ENCODE assay signal across 8 cellular contexts in the genomic region with DNA sequence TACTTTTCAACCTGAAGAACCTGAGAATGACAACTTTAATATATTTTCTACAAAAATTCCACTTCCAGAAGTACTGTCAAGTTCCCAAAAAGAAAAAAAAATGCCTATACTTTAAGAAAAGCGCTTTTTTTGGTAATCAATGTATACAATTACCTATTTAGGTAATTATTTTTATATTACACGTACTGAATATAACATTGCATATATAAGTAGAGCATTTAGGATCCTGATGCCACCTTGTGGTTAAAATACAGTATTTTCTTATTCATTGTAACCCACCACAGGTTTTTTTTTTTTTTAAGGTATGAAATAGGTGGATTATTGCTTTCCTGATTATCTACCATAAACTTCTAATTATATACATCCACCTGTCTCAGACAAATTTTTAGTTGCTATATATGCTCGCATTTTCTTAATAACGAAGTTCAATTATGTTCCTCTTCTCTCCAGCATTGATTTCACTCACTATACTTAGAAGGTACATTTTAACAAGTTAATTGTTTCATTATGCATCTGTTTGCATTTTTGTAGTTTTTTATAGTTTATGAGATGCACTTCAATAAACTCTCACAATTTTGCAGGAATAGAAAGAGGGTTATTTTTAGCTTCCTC. TPM values are rescaled to one million over a fixed set of nuclear protein-coding genes. Genes with fewer than 3 reads are reported as not detected.
DNase-seq lines count a peak whose midpoint lies in the region; ATAC-seq and TF ChIP-seq lines count a peak whose summit lies in the region.

No MANE protein-coding gene starts in this region.

- ATAC-seq in activated CD8-positive, alpha-beta T cell treated with anti-CD3 and anti-CD28 coated beads for 36 hours = no peak
- no peak for ATAC-seq in activated CD8-positive, alpha-beta T cell treated with anti-CD3 and anti-CD28 coated beads, Interleukin-2, amount 10 ng/mL, durations not matched to agents 7 days and 5 days
- ATAC-seq in GM18520 (IDR thresholded peaks at IDR 0.05; ENCODE audit: unreplicated experiment) = no peak

- POLR2A ChIA-PET in activated CD8-positive, alpha-beta T cell treated with anti-CD3 and anti-CD28 coated beads for 36 hours (lab: Charles Lee) = no interaction called here
- POLR2A ChIA-PET in activated CD8-positive, alpha-beta T cell treated with anti-CD3 and anti-CD28 coated beads, Interleukin-2, amount 10 ng/mL, durations not matched to agents 7 days and 5 days (lab: Charles Lee) = no interaction called here

- H3K27ac ChIP-seq in ascending aorta = no peak overlapping the region

- H3K9me3 Mint-ChIP-seq in activated CD8-positive, alpha-beta T cell treated with anti-CD3 and anti-CD28 coated beads for 36 hours = no peaks in the 10 kb centered on the region
- H3K9me3 Mint-ChIP-seq in activated CD8-positive, alpha-beta T cell treated with anti-CD3 and anti-CD28 coated beads, Interleukin-2, amount 10 ng/mL, durations not matched to agents 7 days and 5 days (ENCODE audit: insufficient read depth) = no peaks in the 10 kb centered on the region
- no peaks in the 10 kb centered on the region for H3K9me3 Mint-ChIP-seq in mesothelial cell of epicardium

- H3K36me3 ChIP-seq in ascending aorta = peaks cover 0 to 4% of the 10 kb centered on the region in 2 donors

- H3K4me1 Mint-ChIP-seq in activated CD8-positive, alpha-beta T cell treated with anti-CD3 and anti-CD28 coated beads for 36 hours (ENCODE audit: low read depth) = peaks cover 11% of the 10 kb centered on the region
- H3K4me1 Mint-ChIP-seq in activated CD8-positive, alpha-beta T cell treated with anti-CD3 and anti-CD28 coated beads, Interleukin-2, amount 10 ng/mL, durations not matched to agents 7 days and 5 days (ENCODE audit: low read depth) = peaks cover 14% of the 10 kb centered on the region
- peaks cover 15% of the 10 kb centered on the region for H3K4me1 Mint-ChIP-seq in mesothelial cell of epicardium

- H3K27me3 Mint-ChIP-seq in activated CD8-positive, alpha-beta T cell treated with anti-CD3 and anti-CD28 coated beads for 36 hours = no peaks in the 10 kb centered on the region
- no peaks in the 10 kb centered on the region for H3K27me3 Mint-ChIP-seq in activated CD8-positive, alpha-beta T cell treated with anti-CD3 and anti-CD28 coated beads, Interleukin-2, amount 10 ng/mL, durations not matched to agents 7 days and 5 days (ENCODE audit: low read depth)
- H3K27me3 Mint-ChIP-seq in mesothelial cell of epicardium (ENCODE audit: low read depth) = no peaks in the 10 kb centered on the region

- no peaks in the 10 kb centered on the region for H3K27me3 ChIP-seq in ascending aorta

- no peak overlapping the region for H3K4me3 ChIP-seq in ascending aorta

- no peaks in the 10 kb centered on the region for H3K4me1 ChIP-seq in ascending aorta

- peak; percentile 57 for TF ChIP-seq CTCF in activated CD8-positive, alpha-beta T cell treated with anti-CD3 and anti-CD28 coated beads for 36 hours (IDR thresholded peaks at IDR 0.05)
- TF ChIP-seq CTCF in ascending aorta (IDR thresholded peaks at IDR 0.05) (peak; percentile 5 to 46 (median 36)), mesothelial cell of epicardium (IDR thresholded peaks at IDR 0.05; ENCODE audit: unreplicated experiment) (peak; percentile 80)

- H3K36me3 Mint-ChIP-seq in activated CD8-positive, alpha-beta T cell treated with anti-CD3 and anti-CD28 coated beads for 36 hours (ENCODE audit: low read depth) = peaks cover 3% of the 10 kb centered on the region
- no peaks in the 10 kb centered on the region for H3K36me3 Mint-ChIP-seq in activated CD8-positive, alpha-beta T cell treated with anti-CD3 and anti-CD28 coated beads, Interleukin-2, amount 10 ng/mL, durations not matched to agents 7 days and 5 days (ENCODE audit: low read depth)
- peaks cover 23% of the 10 kb centered on the region for H3K36me3 Mint-ChIP-seq in mesothelial cell of epicardium

- intact Hi-C loops in activated CD8-positive, alpha-beta T cell treated with anti-CD3 and anti-CD28 coated beads for 36 hours (cut with micrococcal nuclease) = loop anchor here (10.0 kb wide), 1 partner anchor 817 kb away; the partner anchor contains the start of gene PLRG1
- intact Hi-C loops in ascending aorta (cut with DNase I) (loop anchor here (10.0 kb wide), 1 partner anchor 583 kb away; the partner anchor contains the start of gene CTSO), posterior vena cava (cut with DNase I) (no loop called here)

- H3K4me3 Mint-ChIP-seq in activated CD8-positive, alpha-beta T cell treated with anti-CD3 and anti-CD28 coated beads for 36 hours = no peak overlapping the region
- no peak overlapping the region for H3K4me3 Mint-ChIP-seq in activated CD8-positive, alpha-beta T cell treated with anti-CD3 and anti-CD28 coated beads, Interleukin-2, amount 10 ng/mL, durations not matched to agents 7 days and 5 days
- no peak overlapping the region for H3K4me3 Mint-ChIP-seq in mesothelial cell of epicardium

- H3K27ac Mint-ChIP-seq in activated CD8-positive, alpha-beta T cell treated with anti-CD3 and anti-CD28 coated beads for 36 hours = no peak overlapping the region
- no peak overlapping the region for H3K27ac Mint-ChIP-seq in activated CD8-positive, alpha-beta T cell treated with anti-CD3 and anti-CD28 coated beads, Interleukin-2, amount 10 ng/mL, durations not matched to agents 7 days and 5 days
- H3K27ac Mint-ChIP-seq in mesothelial cell of epicardium = no peak overlapping the region

- no peaks in the 10 kb centered on the region for H3K9me3 ChIP-seq in ascending aorta

- CTCF ChIA-PET in activated CD8-positive, alpha-beta T cell treated with anti-CD3 and anti-CD28 coated beads for 36 hours (lab: Charles Lee) = no interaction called here
- CTCF ChIA-PET in activated CD8-positive, alpha-beta T cell treated with anti-CD3 and anti-CD28 coated beads, Interleukin-2, amount 10 ng/mL, durations not matched to agents 7 days and 5 days (lab: Charles Lee) = interaction anchor here (1.5 to 2.0 kb wide), 2 partner anchors 8 to 821 kb away, joined by 6 to 9 read pairs; partner anchors contain the start of gene PLRG1

- DNase-seq in activated CD8-positive, alpha-beta T cell treated with anti-CD3 and anti-CD28 coated beads for 36 hours = no peak
- DNase-seq in activated CD8-positive, alpha-beta T cell treated with anti-CD3 and anti-CD28 coated beads, Interleukin-2, amount 10 ng/mL, durations not matched to agents 7 days and 5 days = no peak
- DNase-seq in LHCN-M2 (ENCODE audit: low read depth) (peak; percentile 7), ascending aorta (ENCODE audit: low spot score in 2 of 2) (no peak), mesothelial cell of epicardium (ENCODE audit: low spot score in 2 of 2, unreplicated experiment in 2 of 2) (no peak), posterior vena cava (ENCODE audit: low spot score) (no peak), COLO829 (ENCODE audit: low spot score) (no peak)

RNA-seq across cellular contexts. Expression of gene MAP9, which starts 5.2 kb away (rescaled TPM):
- 1 to 10 TPM; 8.3 to 8.4 TPM for total RNA-seq in activated CD8-positive, alpha-beta T cell treated with anti-CD3 and anti-CD28 coated beads for 36 hours
- 1 to 10 TPM; 6.7 to 7.0 TPM for total RNA-seq in activated CD8-positive, alpha-beta T cell treated with anti-CD3 and anti-CD28 coated beads, Interleukin-2, amount 10 ng/mL, durations not matched to agents 7 days and 5 days
- total RNA-seq in LHCN-M2 (2014; rRNA removed) (2.9 and 3.3 TPM in 2 replicates), ascending aorta (5.2 TPM), mesothelial cell of epicardium (20.6 to 22.4 TPM (median 21.2 TPM) in 3 replicates), posterior vena cava (10 to 100 TPM; 10.5 to 13.4 TPM)
- 1.2 TPM for polyA plus RNA-seq in LHCN-M2 (2012)

Comparison
In these comparisons a context has a peak if more than half of its experiments do, and no peak if none do; other contexts are left out.
1. intact Hi-C loops: an anchor here in activated CD8-positive, alpha-beta T cell treated with anti-CD3 and anti-CD28 coated beads for 36 hours (10.0 kb wide) and ascending aorta (10.0 kb wide); none called in posterior vena cava.